8 cellular contexts compared by ENCODE assay signal in genomic region chr1:181087400-181087901, GRCh38. TPM values are rescaled to one million over a fixed set of nuclear protein-coding genes. Genes with fewer than 3 reads are reported as not detected.
A peak's percentile ranks its signal among the peaks of the same experiment; 100 is the strongest.
DNase-seq lines count a peak whose midpoint lies in the region; ATAC-seq, FAIRE-seq and TF ChIP-seq lines count a peak whose summit lies in the region.

No MANE protein-coding gene starts in this region.

- H3K4me1 ChIP-seq in HepG2 (ENCODE audit: insufficient read depth, low read length), result peaks cover 43% of the 10 kb centered on the region
- H3K4me1 ChIP-seq in right lobe of liver, result peaks cover 0 to 13% (median 4%) of the 10 kb centered on the region in 4 donors
- H3K4me1 ChIP-seq in vagina, result peaks cover 24% of the 10 kb centered on the region
- peaks cover 2 to 3% of the 10 kb centered on the region in 2 donors for H3K4me1 ChIP-seq in small intestine (ENCODE audit: control insufficient read depth in 2 of 2, insufficient read depth in 1 of 2, low read depth in 1 of 2, low read length in 1 of 2)

- no peak for FAIRE-seq in HepG2 (lab: Jason Lieb, UNC)
- FAIRE-seq in small intestine (lab: Jason Lieb, UNC), result no peak

- 35% methylated on average over 8 of the region's 8 CpGs for WGBS in HepG2 (ENCODE audit: low lambda C conversion rate)
- WGBS in right lobe of liver (ENCODE audit: insufficient coverage, low coverage, low lambda C conversion rate, missing lambda C conversion rate), result 65% methylated on average over 7 of the region's 8 CpGs
- WGBS in small intestine, 3 donors, result 70 to 79% (median 72%) methylated on average over 8 of the region's 8 CpGs

- no peak for TF ChIP-seq CTCF in HepG2 (CRISPR knock-in tag; IDR thresholded peaks at IDR 0.05)
- no peak for TF ChIP-seq CTCF in right lobe of liver (IDR thresholded peaks at IDR 0.05)
- no peak for TF ChIP-seq CTCF in endothelial cell (IDR thresholded peaks at IDR 0.05; ENCODE audit: unreplicated experiment)
- TF ChIP-seq CTCF in vagina (IDR thresholded peaks at IDR 0.05), result no peak
- no peak for TF ChIP-seq CTCF in WERI-Rb-1 (IDR thresholded peaks at IDR 0.05; ENCODE audit: low read depth, low read length)

- in situ Hi-C loops in HepG2 (cut with HindIII; ENCODE audit: extremely low pct_ligation_motif_present, low pct_unique_long_range_greater_than_20kb), result loop anchor here (5.0 kb wide), 1 partner anchor 55 kb away; no protein-coding TSS in a partner anchor

- no peak overlapping the region for H3K9ac ChIP-seq in HepG2 (ENCODE audit: insufficient read depth, low read depth, low read length)

- peaks cover 23% of the 10 kb centered on the region for H3K27me3 Mint-ChIP-seq in endothelial cell (ENCODE audit: unreplicated experiment)

- H3K9me3 ChIP-seq in HepG2 (ENCODE audit: low read length) (no peaks in the 10 kb centered on the region), right lobe of liver (no peaks in the 10 kb centered on the region), vagina (no peaks in the 10 kb centered on the region), small intestine (ENCODE audit: control insufficient read depth, low read depth) (no peaks in the 10 kb centered on the region), WERI-Rb-1 (ENCODE audit: severe bottlenecking) (no peaks in the 10 kb centered on the region)

- H3K27ac ChIP-seq in HepG2 (ENCODE audit: extremely low read length, insufficient read depth, low read length), result no peak overlapping the region
- no peak overlapping the region for H3K27ac ChIP-seq in right lobe of liver
- H3K27ac ChIP-seq in vagina, result peak overlapping the region; percentile 93
- H3K27ac ChIP-seq in small intestine (ENCODE audit: low read depth in 1 of 2, low read length in 1 of 2), result no peak overlapping the region
- H3K27ac ChIP-seq in WERI-Rb-1, result no peak overlapping the region

- peak overlapping the region; percentile 91 for H3K4me2 ChIP-seq in HepG2 (ENCODE audit: low read depth, low read length)

- H2AFZ ChIP-seq in HepG2 (ENCODE audit: low read length), result no peak overlapping the region

- TF ChIP-seq EP300 in HepG2 (IDR thresholded peaks at IDR 0.05; ENCODE audit: low read depth in 2 of 2, low read length in 2 of 2) (no peak), HepG2 (CRISPR knock-in tag; IDR thresholded peaks at IDR 0.05; ENCODE audit: borderline replicate concordance) (no peak)

- no peak for TF ChIP-seq POLR2A in HepG2 (IDR thresholded peaks at IDR 0.05; ENCODE audit: insufficient read depth in 1 of 2, low read depth in 2 of 2, low read length in 2 of 2)
- TF ChIP-seq POLR2A in right lobe of liver (IDR thresholded peaks at IDR 0.05), result no peak
- no peak for TF ChIP-seq POLR2A in vagina (IDR thresholded peaks at IDR 0.05)

- H3K36me3 Mint-ChIP-seq in endothelial cell (ENCODE audit: low read depth, unreplicated experiment), result peaks cover 10% of the 10 kb centered on the region

- H3K79me2 ChIP-seq in HepG2 (ENCODE audit: insufficient read depth, low read length), result peaks cover 30% of the 10 kb centered on the region

- H3K9me3 Mint-ChIP-seq in endothelial cell (ENCODE audit: unreplicated experiment), result no peaks in the 10 kb centered on the region

- no TSS peak for BruUV-seq in HepG2 (replicated peaks; lab: Mats Ljungman, UMichigan)

- H3K36me3 ChIP-seq in HepG2 (replicated peaks in 1 of 2; ENCODE audit: control insufficient read depth in 1 of 2, insufficient read depth in 2 of 2, low read length in 2 of 2), result no peaks in the 10 kb centered on the region
- no peaks in the 10 kb centered on the region for H3K36me3 ChIP-seq in right lobe of liver
- peaks cover 0 to 4% of the 10 kb centered on the region in 2 donors for H3K36me3 ChIP-seq in vagina
- no peaks in the 10 kb centered on the region for H3K36me3 ChIP-seq in small intestine (ENCODE audit: control insufficient read depth in 2 of 2, insufficient read depth in 2 of 2, low read length in 2 of 2)
- peaks cover 26% of the 10 kb centered on the region for H3K36me3 ChIP-seq in WERI-Rb-1

- no peak for DNase-seq in HepG2 (ENCODE audit: low spot score)
- DNase-seq in right lobe of liver, result no peak
- DNase-seq in RPMI7951 (ENCODE audit: low read depth), result peak; percentile 58
- DNase-seq in endothelial cell (ENCODE audit: low spot score), result no peak
- no peak for DNase-seq in vagina (ENCODE audit: extremely low spot score in 2 of 2)
- DNase-seq in small intestine, result no peak
- no peak for DNase-seq in WERI-Rb-1

- peaks cover 8% of the 10 kb centered on the region for H4K20me1 ChIP-seq in HepG2 (ENCODE audit: insufficient read depth, low read length)

- peak overlapping the region; percentile 37 for H3K27ac Mint-ChIP-seq in endothelial cell (ENCODE audit: unreplicated experiment)

- H3K27me3 ChIP-seq in HepG2 (ENCODE audit: control insufficient read depth in 1 of 2, insufficient read depth in 2 of 2, low read length in 2 of 2), result no peaks in the 10 kb centered on the region; a peak in 2 of 5 replicates
- no peaks in the 10 kb centered on the region for H3K27me3 ChIP-seq in right lobe of liver
- no peaks in the 10 kb centered on the region for H3K27me3 ChIP-seq in vagina
- no peaks in the 10 kb centered on the region for H3K27me3 ChIP-seq in small intestine (ENCODE audit: control insufficient read depth in 2 of 2, insufficient read depth in 2 of 2, low read length in 2 of 2)
- no peaks in the 10 kb centered on the region for H3K27me3 ChIP-seq in WERI-Rb-1 (ENCODE audit: insufficient read depth, low read depth, severe bottlenecking)

- ATAC-seq in HepG2, result no peak
- no peak for ATAC-seq in right lobe of liver
- ATAC-seq in GM21737 (IDR thresholded peaks at IDR 0.05; ENCODE audit: unreplicated experiment), result no peak

- no peak for TF ChIP-seq RAD21 in HepG2 (CRISPR knock-in tag; IDR thresholded peaks at IDR 0.05)

- POLR2A ChIA-PET in HepG2 (lab: Yijun Ruan, JAX), result interaction anchor here (1.2 to 5.3 kb wide), 2 partner anchors 17 to 30 kb away, joined by 3 to 57 read pairs; no protein-coding TSS in a partner anchor

- peaks cover 19% of the 10 kb centered on the region for H3K4me1 Mint-ChIP-seq in endothelial cell (ENCODE audit: unreplicated experiment)

- intact Hi-C loops in HepG2 (cut with micrococcal nuclease; ENCODE audit: unreplicated experiment) (loop anchor here (5.0 kb wide), 1 partner anchor 65 kb away; the partner anchor contains the start of gene STX6), right lobe of liver (cut with DNase I) (loop anchor here (5.0 to 10.0 kb wide), 2 partner anchors 47 to 55 kb away; no protein-coding TSS in a partner anchor), vagina (cut with DNase I) (no loop called here)

- H3K4me3 ChIP-seq in HepG2 (replicated peaks in 1 of 3; ENCODE audit: insufficient read depth in 1 of 3, low read depth in 2 of 3, low read length in 3 of 3) (no peak overlapping the region), right lobe of liver (no peak overlapping the region), vagina (no peak overlapping the region), small intestine (ENCODE audit: low read depth in 1 of 2, low read length in 2 of 2) (no peak overlapping the region), WERI-Rb-1 (ENCODE audit: low read depth, low read length) (no peak overlapping the region)

- H3K4me3 Mint-ChIP-seq in endothelial cell (ENCODE audit: unreplicated experiment), result peak overlapping the region; percentile 86

- CTCF ChIA-PET in HepG2 (lab: Yijun Ruan, JAX; ENCODE audit: low intra/inter-chr PET ratio, low total read pairs), result no interaction called here

RNA-seq across cellular contexts. Expression of gene IER5, which starts 1.0 kb away (rescaled TPM):
- total RNA-seq in HepG2 (2016; rRNA removed; fragmentation: Illumina TruSeq; extraction: Trizol) (3.0 and 3.5 TPM in 2 replicates), right lobe of liver (1 to 10 TPM; 2.0 to 6.2 (median 3.4) TPM), endothelial cell (ENCODE audit: unreplicated experiment) (18.0 TPM), vagina (13.0 TPM)
- 0.71 and 0.81 TPM in 2 replicates for total RNA-seq in HepG2 (2016; cell fraction: cytosol; rRNA removed; fragmentation: Illumina TruSeq; extraction: Trizol; ENCODE audit: low read depth)
- total RNA-seq in HepG2 (2016; cell fraction: insoluble cytoplasmic fraction; rRNA removed; fragmentation: Illumina TruSeq; extraction: Trizol), result 2.3 and 3.4 TPM in 2 replicates
- 2.1 and 2.2 TPM in 2 replicates for total RNA-seq in HepG2 (2016; cell fraction: membrane; rRNA removed; fragmentation: Illumina TruSeq; extraction: Trizol)
- total RNA-seq in HepG2 (2016; cell fraction: nucleus; rRNA removed; fragmentation: Illumina TruSeq; extraction: Trizol), result 3.7 and 4.2 TPM in 2 replicates
- polyA plus RNA-seq in HepG2 (2011; rRNA removed) (2.5 and 3.1 TPM in 2 replicates), small intestine (1 to 10 TPM; 4.5 to 7.4 (median 5.1) TPM)
- 2.4 and 2.6 TPM in 2 replicates for polyA plus RNA-seq in HepG2 (2011; cell fraction: cytosol; rRNA removed)
- polyA plus RNA-seq in HepG2 (2011; cell fraction: nucleus; rRNA removed), result 4.5 and 4.9 TPM in 2 replicates
- polyA plus RNA-seq in HepG2 (2012), result 1.8 and 2.7 TPM in 2 replicates
- polyA plus RNA-seq in HepG2 (2016; cell fraction: cytosol; fragmentation: Illumina TruSeq; extraction: Trizol; ENCODE audit: low read depth), result 0.26 TPM in 2 replicates
- 1.9 TPM in 2 replicates for polyA plus RNA-seq in HepG2 (2016; cell fraction: insoluble cytoplasmic fraction; fragmentation: Illumina TruSeq; extraction: Trizol; ENCODE audit: low read depth)
- 0.66 and 0.70 TPM in 2 replicates for polyA plus RNA-seq in HepG2 (2016; cell fraction: membrane; fragmentation: Illumina TruSeq; extraction: Trizol; ENCODE audit: low read depth)
- polyA plus RNA-seq in HepG2 (2016; cell fraction: nucleus; fragmentation: Illumina TruSeq; extraction: Trizol; ENCODE audit: insufficient read depth, low read depth), result 3.4 and 3.9 TPM in 2 replicates
- 4.2 and 7.4 TPM in 2 replicates for polyA minus RNA-seq in HepG2 (2011; rRNA and poly(A)+ RNA removed; ENCODE audit: low replicate concordance)
- polyA minus RNA-seq in HepG2 (2011; cell fraction: cytosol; rRNA and poly(A)+ RNA removed), result 2.6 TPM in 2 replicates
- 5.2 and 7.2 TPM in 2 replicates for polyA minus RNA-seq in HepG2 (2011; cell fraction: nucleus; rRNA and poly(A)+ RNA removed)
- 7.6 and 10.7 TPM in 2 replicates for total RNA-seq in RPMI7951 (2014; rRNA removed; shearing (Covaris generic))

RNA-seq across cellular contexts. Expression of gene MR1, which starts 53.7 kb away (rescaled TPM):
- 6.6 and 10.4 TPM in 2 replicates for total RNA-seq in HepG2 (2016; rRNA removed; fragmentation: Illumina TruSeq; extraction: Trizol)
- 0.79 and 0.91 TPM in 2 replicates for total RNA-seq in HepG2 (2016; cell fraction: cytosol; rRNA removed; fragmentation: Illumina TruSeq; extraction: Trizol; ENCODE audit: low read depth)
- 8.2 and 11.7 TPM in 2 replicates for total RNA-seq in HepG2 (2016; cell fraction: insoluble cytoplasmic fraction; rRNA removed; fragmentation: Illumina TruSeq; extraction: Trizol)
- total RNA-seq in HepG2 (2016; cell fraction: membrane; rRNA removed; fragmentation: Illumina TruSeq; extraction: Trizol), result 3.1 and 3.4 TPM in 2 replicates
- 8.7 and 10.3 TPM in 2 replicates for total RNA-seq in HepG2 (2016; cell fraction: nucleus; rRNA removed; fragmentation: Illumina TruSeq; extraction: Trizol)
- 7.7 and 11.4 TPM in 2 replicates for polyA plus RNA-seq in HepG2 (2011; rRNA removed)
- 5.9 and 9.6 TPM in 2 replicates for polyA plus RNA-seq in HepG2 (2011; cell fraction: cytosol; rRNA removed)
- 3.1 and 3.5 TPM in 2 replicates for polyA plus RNA-seq in HepG2 (2011; cell fraction: nucleus; rRNA removed)
- polyA plus RNA-seq in HepG2 (2012), result 6.1 and 6.7 TPM in 2 replicates
- polyA plus RNA-seq in HepG2 (2016; cell fraction: cytosol; fragmentation: Illumina TruSeq; extraction: Trizol; ENCODE audit: low read depth), result 0.89 and 1.2 TPM in 2 replicates
- polyA plus RNA-seq in HepG2 (2016; cell fraction: insoluble cytoplasmic fraction; fragmentation: Illumina TruSeq; extraction: Trizol; ENCODE audit: low read depth), result 9.1 and 9.3 TPM in 2 replicates
- polyA plus RNA-seq in HepG2 (2016; cell fraction: membrane; fragmentation: Illumina TruSeq; extraction: Trizol; ENCODE audit: low read depth), result 2.4 and 3.2 TPM in 2 replicates
- 14.0 and 15.8 TPM in 2 replicates for polyA plus RNA-seq in HepG2 (2016; cell fraction: nucleus; fragmentation: Illumina TruSeq; extraction: Trizol; ENCODE audit: insufficient read depth, low read depth)
- 9.4 and 15.8 TPM in 2 replicates for polyA minus RNA-seq in HepG2 (2011; rRNA and poly(A)+ RNA removed; ENCODE audit: low replicate concordance)
- polyA minus RNA-seq in HepG2 (2011; cell fraction: cytosol; rRNA and poly(A)+ RNA removed), result 5.4 and 6.8 TPM in 2 replicates
- 4.5 and 7.8 TPM in 2 replicates for polyA minus RNA-seq in HepG2 (2011; cell fraction: nucleus; rRNA and poly(A)+ RNA removed)
- total RNA-seq in right lobe of liver, result 10 to 100 TPM in 1 of 6 experiments, 1 to 10 TPM in 5; 5.6 to 11.6 (median 6.6) TPM
- 8.6 and 13.3 TPM in 2 replicates for total RNA-seq in RPMI7951 (2014; rRNA removed; shearing (Covaris generic))
- total RNA-seq in endothelial cell (ENCODE audit: unreplicated experiment), result 0.67 TPM
- 12.8 TPM for total RNA-seq in vagina
- 1 to 10 TPM; 1.1 to 7.0 (median 2.2) TPM for polyA plus RNA-seq in small intestine
